ENCODE assay signal across 8 cellular contexts in genomic region chr19:54102421-54103169, GRCh38. TPM values are rescaled to one million over a fixed set of nuclear protein-coding genes. Genes with fewer than 3 reads are reported as not detected.
DNase-seq lines count a peak whose midpoint lies in the region; ATAC-seq, FAIRE-seq and TF ChIP-seq lines count a peak whose summit lies in the region.

Gene NDUFA3, plus strand, starts transcription at chr19:54102855. Its CDS starts 24 bp downstream, at chr19:54102879.

- POLR2A ChIA-PET in HepG2 (lab: Yijun Ruan, JAX) = interaction anchor here (1.1 to 2.6 kb wide), 2 partner anchors 13 to 34 kb away, joined by 5 to 14 read pairs; partner anchors contain the start of genes CNOT3, PRPF31 and TFPT

- peak within 1 kb of the TSS; percentile 92 to 98 (median 98) for H3K27ac Mint-ChIP-seq in CD14-positive monocyte

- peaks cover 28 to 47% of the 10 kb centered on the region in 2 donors for H3K36me3 Mint-ChIP-seq in CD14-positive monocyte

- peaks cover 17% of the 10 kb centered on the region for H3K4me1 ChIP-seq in HepG2 (ENCODE audit: insufficient read depth, low read length)

- no peak for TF ChIP-seq RAD21 in HepG2 (CRISPR knock-in tag; IDR thresholded peaks at IDR 0.05)

- no peaks in the 10 kb centered on the region; a peak in 1 of 5 replicates for H3K27me3 ChIP-seq in HepG2 (ENCODE audit: control insufficient read depth in 1 of 2, insufficient read depth in 2 of 2, low read length in 2 of 2)

- BruUV-seq in HepG2 (replicated peaks; lab: Mats Ljungman, UMichigan) = TSS peak; percentile 88

- FAIRE-seq in HepG2 (lab: Jason Lieb, UNC) = peak; percentile 89

- peak; percentile 44 to 87; a peak in 3 of 4 replicates for TF ChIP-seq POLR2A in HepG2 (IDR thresholded peaks at IDR 0.05; ENCODE audit: insufficient read depth in 1 of 2, low read depth in 2 of 2, low read length in 2 of 2)

- H3K9me3 ChIP-seq in HepG2 (ENCODE audit: low read length) = no peaks in the 10 kb centered on the region

- in situ Hi-C loops in HepG2 (cut with HindIII; ENCODE audit: extremely low pct_ligation_motif_present, low pct_unique_long_range_greater_than_20kb) = no loop called here

- H3K9ac ChIP-seq in HepG2 (ENCODE audit: insufficient read depth, low read depth, low read length) = peak within 1 kb of the TSS; percentile 81

- H2AFZ ChIP-seq in HepG2 (ENCODE audit: low read length) = no peak within 1 kb of the TSS

- peaks cover 49% of the 10 kb centered on the region for H3K4me1 Mint-ChIP-seq in CD14-positive monocyte

- 1% methylated on average over 11 of the region's 54 CpGs for WGBS in HepG2 (ENCODE audit: low lambda C conversion rate)

- no peaks in the 10 kb centered on the region for H3K27me3 Mint-ChIP-seq in CD14-positive monocyte (ENCODE audit: low read depth in 3 of 3)

- no peak for TF ChIP-seq EP300 in HepG2 (IDR thresholded peaks at IDR 0.05; ENCODE audit: low read depth in 2 of 2, low read length in 2 of 2)
- peak; percentile 38; the same call in 1 of the 2 replicates for TF ChIP-seq EP300 in HepG2 (CRISPR knock-in tag; IDR thresholded peaks at IDR 0.05; ENCODE audit: borderline replicate concordance)

- H3K9me3 Mint-ChIP-seq in CD14-positive monocyte = peaks cover 0 to 2% (median 0%) of the 10 kb centered on the region in 7 donors

- TF ChIP-seq CTCF in CD14-positive monocyte (IDR thresholded peaks at IDR 0.05) (no peak), HepG2 (CRISPR knock-in tag; IDR thresholded peaks at IDR 0.05) (no peak)

- peak within 1 kb of the TSS; percentile 88 for H3K4me2 ChIP-seq in HepG2 (ENCODE audit: low read depth, low read length)

- H3K27ac ChIP-seq in HepG2 (ENCODE audit: extremely low read length, insufficient read depth, low read length) = peak within 1 kb of the TSS; percentile 46

- H4K20me1 ChIP-seq in HepG2 (ENCODE audit: insufficient read depth, low read length) = no peaks in the 10 kb centered on the region

- H3K4me3 Mint-ChIP-seq in CD14-positive monocyte = peak within 1 kb of the TSS; percentile 95 to 98

- peaks cover 9% of the 10 kb centered on the region for H3K79me2 ChIP-seq in HepG2 (ENCODE audit: insufficient read depth, low read length)

- CTCF ChIA-PET in HepG2 (lab: Yijun Ruan, JAX; ENCODE audit: low intra/inter-chr PET ratio, low total read pairs) = no interaction called here

- peaks cover 6 to 17% of the 10 kb centered on the region in 2 experiments; a peak in 3 of 5 replicates for H3K36me3 ChIP-seq in HepG2 (replicated peaks in 1 of 2; ENCODE audit: control insufficient read depth in 1 of 2, insufficient read depth in 2 of 2, low read length in 2 of 2)

- intact Hi-C loops in CD14-positive monocyte (cut with micrococcal nuclease) (loop anchor here (1.0 to 2.0 kb wide), 3 partner anchors 13 to 35 kb away; partner anchors contain the start of genes CNOT3 (in 1 of the 2), PRPF31 (in 1 of the 2) and TFPT (in 1 of the 2)), HepG2 (cut with micrococcal nuclease; ENCODE audit: unreplicated experiment) (no loop called here)

- peak; percentile 99 for DNase-seq in CD14-positive monocyte (ENCODE audit: low spot score)
- DNase-seq in NCI-H82 (lab: John Stamatoyannopoulos, UW) = peak; percentile 99
- peak; percentile 95 to 96 for DNase-seq in activated CD4-positive, alpha-beta T cell treated with anti-CD3 and anti-CD28 coated beads, Interleukin-2, amount 50 U/mL, for 48 hours
- DNase-seq in dermis microvascular lymphatic vessel endothelial cell (ENCODE audit: low read depth in 2 of 2) = peak; percentile 97 to 98
- DNase-seq in HepG2 (ENCODE audit: low spot score) = peak; percentile 96
- peak; percentile 96 for DNase-seq in stimulated activated CD4-positive, alpha-beta T cell treated with anti-CD3 and anti-CD28 coated beads, Interleukin-4, amount 100 ng/mL, for 1 hour

- peak; percentile 95 for ATAC-seq in GM19397 (IDR thresholded peaks at IDR 0.05; ENCODE audit: unreplicated experiment)
- peak; percentile 91 for ATAC-seq in HG03571 (IDR thresholded peaks at IDR 0.05; ENCODE audit: unreplicated experiment)
- ATAC-seq in HepG2 = peak; percentile 96

- peak within 1 kb of the TSS; percentile 76 to 99 (median 78) for H3K4me3 ChIP-seq in HepG2 (replicated peaks in 1 of 3; ENCODE audit: insufficient read depth in 1 of 3, low read depth in 2 of 3, low read length in 3 of 3)

TF ChIP-seq in HepG2, 621 proteins besides CTCF, POLR2A, EP300 and RAD21 (continues in another document):
- TF ChIP-seq JUN (CRISPR knock-in tag; IDR thresholded peaks at IDR 0.05) (0 out of 2 replicates have a peak, but pooled peaks have one; percentile 22), KAT8 (CRISPR knock-in tag; IDR thresholded peaks at IDR 0.05) (peak; percentile 92), ZNF83 (CRISPR knock-in tag; IDR thresholded peaks at IDR 0.05; ENCODE audit: borderline replicate concordance) (no peak; the same call in 1 of the 2 replicates), TCF12 (IDR thresholded peaks at IDR 0.05) (no peak), TCF12 (CRISPR knock-in tag; IDR thresholded peaks at IDR 0.05) (0 out of 2 replicates have a peak, but pooled peaks have one; percentile 39), NFKB2 (CRISPR knock-in tag; IDR thresholded peaks at IDR 0.05; ENCODE audit: borderline replicate concordance) (no peak), HIVEP1 (CRISPR knock-in tag; IDR thresholded peaks at IDR 0.05) (peak; percentile 80), ELF3 (CRISPR knock-in tag; IDR thresholded peaks at IDR 0.05) (peak; percentile 31; the same call in 1 of the 2 replicates), RXRA (CRISPR knock-in tag; IDR thresholded peaks at IDR 0.05) (peak; percentile 41; the same call in 1 of the 2 replicates), ZNF674 (CRISPR knock-in tag; IDR thresholded peaks at IDR 0.05; ENCODE audit: low read depth) (0 out of 2 replicates have a peak, but pooled peaks have one; percentile 23), TGIF2 (CRISPR knock-in tag; IDR thresholded peaks at IDR 0.05) (no peak), CHD4 (IDR thresholded peaks at IDR 0.05; ENCODE audit: borderline replicate concordance, low read length) (peak; percentile 99; the same call in 1 of the 2 replicates), ATF1 (CRISPR knock-in tag; IDR thresholded peaks at IDR 0.05) (no peak; the same call in 1 of the 2 replicates), ZNF558 (CRISPR knock-in tag; IDR thresholded peaks at IDR 0.05; ENCODE audit: borderline replicate concordance) (no peak), KLF15 (CRISPR knock-in tag; IDR thresholded peaks at IDR 0.05; ENCODE audit: borderline replicate concordance) (no peak)

RNA-seq across cellular contexts. Expression of gene NDUFA3, which starts in this region (rescaled TPM):
- polyA plus RNA-seq in CD14-positive monocyte (100 to 1,000 TPM; 333 to 396 TPM), HepG2 (2011; rRNA removed) (31.6 and 33.7 TPM in 2 replicates)
- total RNA-seq in dermis microvascular lymphatic vessel endothelial cell (17.1 and 19.8 TPM in 2 replicates), HepG2 (2016; rRNA removed; fragmentation: Illumina TruSeq; extraction: Trizol) (70.9 and 75.4 TPM in 2 replicates)
- total RNA-seq in HepG2 (2016; cell fraction: cytosol; rRNA removed; fragmentation: Illumina TruSeq; extraction: Trizol; ENCODE audit: low read depth) = 28.0 and 34.7 TPM in 2 replicates
- 76.1 and 76.5 TPM in 2 replicates for total RNA-seq in HepG2 (2016; cell fraction: insoluble cytoplasmic fraction; rRNA removed; fragmentation: Illumina TruSeq; extraction: Trizol)
- total RNA-seq in HepG2 (2016; cell fraction: membrane; rRNA removed; fragmentation: Illumina TruSeq; extraction: Trizol) = 32.4 and 38.6 TPM in 2 replicates
- total RNA-seq in HepG2 (2016; cell fraction: nucleus; rRNA removed; fragmentation: Illumina TruSeq; extraction: Trizol) = 32.8 and 36.1 TPM in 2 replicates
- polyA plus RNA-seq in HepG2 (2011; cell fraction: cytosol; rRNA removed) = 16.0 and 27.3 TPM in 2 replicates
- 21.7 and 22.3 TPM in 2 replicates for polyA plus RNA-seq in HepG2 (2011; cell fraction: nucleus; rRNA removed)
- 56.1 and 94.7 TPM in 2 replicates for polyA plus RNA-seq in HepG2 (2012)
- polyA plus RNA-seq in HepG2 (2016; cell fraction: cytosol; fragmentation: Illumina TruSeq; extraction: Trizol; ENCODE audit: low read depth) = 47.0 and 57.3 TPM in 2 replicates
- 111 and 122 TPM in 2 replicates for polyA plus RNA-seq in HepG2 (2016; cell fraction: insoluble cytoplasmic fraction; fragmentation: Illumina TruSeq; extraction: Trizol; ENCODE audit: low read depth)
- polyA plus RNA-seq in HepG2 (2016; cell fraction: membrane; fragmentation: Illumina TruSeq; extraction: Trizol; ENCODE audit: low read depth) = 67.6 and 69.0 TPM in 2 replicates
- polyA plus RNA-seq in HepG2 (2016; cell fraction: nucleus; fragmentation: Illumina TruSeq; extraction: Trizol; ENCODE audit: insufficient read depth, low read depth) = 103 and 106 TPM in 2 replicates
- polyA minus RNA-seq in HepG2 (2011; rRNA and poly(A)+ RNA removed; ENCODE audit: low replicate concordance) = 110 and 140 TPM in 2 replicates
- polyA minus RNA-seq in HepG2 (2011; cell fraction: cytosol; rRNA and poly(A)+ RNA removed) = 56.2 and 82.0 TPM in 2 replicates
- 11.6 and 16.7 TPM in 2 replicates for polyA minus RNA-seq in HepG2 (2011; cell fraction: nucleus; rRNA and poly(A)+ RNA removed)

Comparison
In these comparisons a context has a peak if more than half of its experiments do, and no peak if none do; other contexts are left out.
1. Peak in every context shown above with its lines: DNase-seq, ATAC-seq, H3K4me3 ChIP-seq and H3K27ac ChIP-seq.